ENCODE assay signal across 18 cellular contexts in the genomic region with DNA sequence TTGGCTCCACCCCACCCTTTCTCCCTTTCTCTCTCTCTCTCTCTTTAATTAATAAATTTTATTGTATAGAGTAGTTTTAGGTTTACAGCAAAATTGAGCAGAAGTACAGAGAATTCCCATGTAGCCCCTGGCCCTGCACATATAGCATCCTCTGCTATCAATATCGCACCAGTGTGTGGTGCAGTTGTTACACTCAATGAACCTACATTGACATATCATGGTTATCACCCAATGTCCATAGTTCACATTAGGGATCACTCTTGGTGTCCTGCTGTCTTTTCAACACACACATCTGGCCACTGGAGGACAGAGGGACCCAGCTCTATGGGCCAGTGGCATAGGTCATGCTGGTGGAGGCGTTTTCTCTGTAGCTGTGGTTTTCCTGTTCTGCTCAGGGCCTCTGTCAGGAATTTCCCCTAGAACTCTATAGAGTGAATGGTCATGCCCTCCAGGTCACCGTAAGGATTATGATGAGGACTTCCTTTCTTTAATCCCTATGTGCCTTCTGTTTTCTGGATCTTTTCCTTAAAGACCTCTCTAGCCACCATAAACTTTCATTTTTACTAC.
"Had no signal": no experiment of that assay in that cellular context is flagged by ENCODE, and none has a peak within 500 bp of the region (broad histone marks: within the 10 kb centered on the region; RNA-seq: fewer than 3 reads in every experiment).

No MANE protein-coding gene starts in this region.

- FAIRE-seq: astrocyte had no signal

- H3K4me3 Mint-ChIP-seq: activated CD8-positive, alpha-beta T cell treated with anti-CD3 and anti-CD28 coated beads, Interleukin-2, amount 10 ng/mL, durations not matched to agents 7 days and 5 days; activated naive CD8-positive, alpha-beta T cell treated with anti-CD3 and anti-CD28 coated beads, Interleukin-2, amount 10 ng/mL, durations not matched to agents 7 days and 5 days; effector memory CD8-positive, alpha-beta T cell; memory B cell; natural killer cell treated with Interleukin-12 subunit alpha and Interleukin-12 subunit beta and Interleukin-15 and Interleukin-18, amount 100 ng/mL, for 72 hours had no signal

- H3K36me3 Mint-ChIP-seq: activated naive CD8-positive, alpha-beta T cell treated with anti-CD3 and anti-CD28 coated beads, Interleukin-2, amount 10 ng/mL, durations not matched to agents 7 days and 5 days; natural killer cell treated with Interleukin-12 subunit alpha and Interleukin-12 subunit beta and Interleukin-15 and Interleukin-18, amount 100 ng/mL, for 72 hours had no signal

- H2AFZ ChIP-seq: hepatocyte had no signal

- H3K27me3 Mint-ChIP-seq: activated naive CD8-positive, alpha-beta T cell treated with anti-CD3 and anti-CD28 coated beads, Interleukin-2, amount 10 ng/mL, durations not matched to agents 7 days and 5 days had no signal

- H3K27ac Mint-ChIP-seq: activated CD8-positive, alpha-beta T cell treated with anti-CD3 and anti-CD28 coated beads, Interleukin-2, amount 10 ng/mL, durations not matched to agents 7 days and 5 days; activated naive CD8-positive, alpha-beta T cell treated with anti-CD3 and anti-CD28 coated beads, Interleukin-2, amount 10 ng/mL, durations not matched to agents 7 days and 5 days; effector memory CD8-positive, alpha-beta T cell; memory B cell; natural killer cell treated with Interleukin-12 subunit alpha and Interleukin-12 subunit beta and Interleukin-15 and Interleukin-18, amount 100 ng/mL, for 72 hours had no signal

- H3K36me3 ChIP-seq: cardiac muscle cell, prostate gland, suprapubic skin had no signal

- ATAC-seq: activated CD8-positive, alpha-beta T cell treated with anti-CD3 and anti-CD28 coated beads, Interleukin-2, amount 10 ng/mL, durations not matched to agents 7 days and 5 days; effector memory CD8-positive, alpha-beta T cell; natural killer cell treated with Interleukin-12 subunit alpha and Interleukin-12 subunit beta and Interleukin-15 and Interleukin-18, amount 100 ng/mL, for 72 hours; sciatic nerve; stimulated activated naive CD8-positive, alpha-beta T cell treated with anti-CD3 and anti-CD28 coated beads, Interleukin-15, Interleukin-2, amounts not matched to agents 100 U/mL and 50 U/mL, for 24 hours had no signal

- H3K4me3 ChIP-seq: cardiac muscle cell, coronary artery, hepatocyte, prostate gland, suprapubic skin had no signal

- H3K79me2 ChIP-seq: hepatocyte had no signal

- H3K27me3 ChIP-seq: hepatocyte, suprapubic skin had no signal

- H3K4me1 Mint-ChIP-seq: activated naive CD8-positive, alpha-beta T cell treated with anti-CD3 and anti-CD28 coated beads, Interleukin-2, amount 10 ng/mL, durations not matched to agents 7 days and 5 days; memory B cell had no signal

- H3K27ac ChIP-seq: cardiac muscle cell, hepatocyte, prostate gland, suprapubic skin, VCaP had no signal

- H3K4me1 ChIP-seq: prostate gland, suprapubic skin had no signal

- H3K4me2 ChIP-seq: hepatocyte had no signal

- H3K9me3 ChIP-seq: prostate gland, suprapubic skin had no signal

- DNase-seq: activated CD8-positive, alpha-beta memory T cell treated with anti-CD3 and anti-CD28 coated beads, Interleukin-2, amount 50 U/mL, for 48 hours; activated CD8-positive, alpha-beta T cell treated with anti-CD3 and anti-CD28 coated beads, Interleukin-2, amount 10 ng/mL, durations not matched to agents 7 days and 5 days; activated naive CD8-positive, alpha-beta T cell treated with anti-CD3 and anti-CD28 coated beads, Interleukin-2, amount 10 ng/mL, durations not matched to agents 7 days and 5 days; effector memory CD8-positive, alpha-beta T cell; erythroblast; kidney glomerular epithelial cell; stimulated activated naive CD8-positive, alpha-beta T cell treated with anti-CD3 and anti-CD28 coated beads, Interleukin-15, Interleukin-2, amounts not matched to agents 100 U/mL and 50 U/mL, for 24 hours; T-helper 9 cell had no signal
